ENCODE assay signal across 12 cellular contexts in the genomic region with DNA sequence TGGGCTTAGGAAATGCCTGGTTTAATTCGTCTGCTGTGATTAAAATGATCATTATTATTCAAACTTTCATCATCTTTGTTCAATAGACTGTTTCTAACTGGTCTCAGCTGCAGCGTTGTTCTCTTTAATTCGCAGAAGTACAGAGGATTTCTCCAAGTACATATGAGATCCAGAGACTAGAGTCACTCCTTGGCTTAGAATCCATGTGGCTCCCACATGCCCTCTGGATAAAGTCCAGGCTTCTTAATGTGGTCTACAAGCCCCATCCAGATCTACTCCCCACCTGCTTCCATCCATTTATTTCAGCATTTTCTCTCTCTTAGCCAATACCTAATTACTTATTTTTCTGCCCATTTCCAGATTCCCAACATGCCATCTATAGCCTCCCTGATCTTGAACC. TPM values are rescaled to one million over a fixed set of nuclear protein-coding genes. Genes with fewer than 3 reads are reported as not detected.
A peak's percentile ranks its signal among the peaks of the same experiment; 100 is the strongest.
DNase-seq lines count a peak whose midpoint lies in the region; ATAC-seq, FAIRE-seq and TF ChIP-seq lines count a peak whose summit lies in the region.
"Had no signal": no experiment of that assay in that cellular context is flagged by ENCODE, and none has a peak within 500 bp of the region (broad histone marks: within the 10 kb centered on the region; RNA-seq: fewer than 3 reads in every experiment).

No MANE protein-coding gene starts in this region.

- H3K27ac ChIP-seq in HUES48 (ENCODE audit: low read depth, low read length) (no peak overlapping the region), astrocyte (ENCODE audit: low read depth, low read length) (no peak overlapping the region)

- H3K27ac Mint-ChIP-seq in astrocyte (ENCODE audit: unreplicated experiment) (no peak overlapping the region), naive B cell (peak overlapping the region; percentile 90 to 99 (median 94))

- peaks cover 7% of the 10 kb centered on the region for H4K20me1 ChIP-seq in astrocyte (ENCODE audit: insufficient read depth, low read length)

- H3K9ac ChIP-seq in HUES48 (ENCODE audit: low read depth, low read length) (no peak overlapping the region), astrocyte (ENCODE audit: low read length) (no peak overlapping the region)

- peaks cover 33% of the 10 kb centered on the region for H3K79me2 ChIP-seq in astrocyte (ENCODE audit: insufficient read depth, low read length)

- no peaks in the 10 kb centered on the region for H3K27me3 Mint-ChIP-seq in astrocyte (ENCODE audit: low read depth, unreplicated experiment)
- no peaks in the 10 kb centered on the region for H3K27me3 Mint-ChIP-seq in naive B cell

- TF ChIP-seq CTCF in AG10803 (conservative IDR thresholded peaks at IDR 0.05; ENCODE audit: low read length) (no peak), astrocyte (IDR thresholded peaks at IDR 0.05; ENCODE audit: insufficient read depth, low read depth, low read length) (no peak)

- H3K4me2 ChIP-seq in astrocyte (ENCODE audit: low read length) = peak overlapping the region; percentile 82

- no peak for ATAC-seq in naive B cell (ENCODE audit: low read depth in 2 of 2)

- H3K4me1 Mint-ChIP-seq in astrocyte (ENCODE audit: low read depth, unreplicated experiment) (peaks cover 3% of the 10 kb centered on the region), naive B cell (peaks cover 32 to 42% (median 36%) of the 10 kb centered on the region in 3 donors)

- H3K36me3 Mint-ChIP-seq in astrocyte (ENCODE audit: low read depth, unreplicated experiment) (peaks cover 2% of the 10 kb centered on the region), naive B cell (peaks cover 16 to 19% of the 10 kb centered on the region in 2 donors)

- H3K4me3 Mint-ChIP-seq in astrocyte (ENCODE audit: unreplicated experiment) (peak overlapping the region; percentile 81), naive B cell (peak overlapping the region in 7 of 8 donors; percentile 73 to 97 (median 85))

- H3K27me3 ChIP-seq in HUES48 (ENCODE audit: control insufficient read depth, insufficient read depth, low read length) (no peaks in the 10 kb centered on the region), astrocyte (ENCODE audit: insufficient read depth, low read length) (peaks cover 3% of the 10 kb centered on the region)
- H3K27me3 ChIP-seq: MG63 had no signal

- H3K36me3 ChIP-seq in HUES48 (ENCODE audit: control insufficient read depth, insufficient read depth, low read length) = peaks cover 25% of the 10 kb centered on the region
- H3K36me3 ChIP-seq in astrocyte (ENCODE audit: insufficient read depth, low read length) = peaks cover 13% of the 10 kb centered on the region

- no peaks in the 10 kb centered on the region for H3K9me3 Mint-ChIP-seq in astrocyte (ENCODE audit: unreplicated experiment)
- no peaks in the 10 kb centered on the region for H3K9me3 Mint-ChIP-seq in naive B cell

- peak; percentile 60 for DNase-seq in AG10803 (ENCODE audit: low read depth)
- DNase-seq in astrocyte (ENCODE audit: low read depth) = peak; percentile 12
- DNase-seq in naive B cell = no peak
- DNase-seq in NCI-H2029 treated with DMSO at 0.1 percent for 48 hours (lab: John Stamatoyannopoulos, UW) = no peak
- no peak for DNase-seq in NCI-H748 treated with DMSO at 0.1 percent for 48 hours (lab: John Stamatoyannopoulos, UW)
- no peak for DNase-seq in NCI-H345 (lab: John Stamatoyannopoulos, UW)
- no peak for DNase-seq in Kasumi-1 (lab: John Stamatoyannopoulos, UW)
- DNase-seq: activated effector memory CD4-positive, alpha-beta T cell treated with anti-CD3 and anti-CD28 coated beads, Interleukin-2, amount 50 U/mL, for 16 hours; DMS153; MG63; SHP77 treated with DMSO at 0.1 percent for 48 hours had no signal

- H3K4me3 ChIP-seq in AG10803 (ENCODE audit: low read length) = no peak overlapping the region; the same call in 1 of the 2 replicates
- H3K4me3 ChIP-seq in HUES48 (ENCODE audit: low read depth, low read length) = peak overlapping the region; percentile 66
- H3K4me3 ChIP-seq in astrocyte (ENCODE audit: insufficient read depth, low read depth, low read length) = no peak overlapping the region

- H3K4me1 ChIP-seq in HUES48 (ENCODE audit: control insufficient read depth, insufficient read depth, low read length) (peaks cover 36% of the 10 kb centered on the region), astrocyte (ENCODE audit: insufficient read depth, low read length) (peaks cover 9% of the 10 kb centered on the region)

- no peak for FAIRE-seq in astrocyte (lab: Jason Lieb, UNC)

- H3K9me3 ChIP-seq in HUES48 (ENCODE audit: control insufficient read depth, insufficient read depth, low read length) = no peaks in the 10 kb centered on the region
- no peaks in the 10 kb centered on the region for H3K9me3 ChIP-seq in astrocyte (ENCODE audit: insufficient read depth, low read depth, low read length)
- H3K9me3 ChIP-seq: MG63 had no signal

- H2AFZ ChIP-seq in astrocyte (ENCODE audit: low read depth, low read length) = no peak overlapping the region

RNA-seq across cellular contexts. Expression of a gene that starts 1.1 kb away (rescaled TPM):
- 8.4 and 9.3 TPM in 2 replicates for total RNA-seq in astrocyte
- 10 to 100 TPM; 12.0 to 18.5 (median 16.3) TPM for polyA plus RNA-seq in naive B cell (ENCODE audit: low read depth in 6 of 6)

RNA-seq across cellular contexts. Expression of a gene that starts 28.6 kb away (rescaled TPM):
- total RNA-seq in astrocyte = 48.0 and 57.2 TPM in 2 replicates
- polyA plus RNA-seq in naive B cell (ENCODE audit: low read depth in 6 of 6) = 10 to 100 TPM in 5 of 6 donors, 1 to 10 TPM in 1; 8.4 to 26.7 (median 16.1) TPM

RNA-seq across cellular contexts. Expression of a gene that starts 43.6 kb away (rescaled TPM):
- total RNA-seq in astrocyte = 4.9 and 6.2 TPM in 2 replicates
- 10 to 100 TPM; 24.1 to 45.5 (median 33.5) TPM for polyA plus RNA-seq in naive B cell (ENCODE audit: low read depth in 6 of 6)

RNA-seq across cellular contexts. Expression of a gene that starts 43.7 kb away (rescaled TPM):
- total RNA-seq in astrocyte = 1.6 and 1.7 TPM in 2 replicates
- 1 to 10 TPM; 1.1 to 3.9 (median 2.4) TPM for polyA plus RNA-seq in naive B cell (ENCODE audit: low read depth in 6 of 6)

Comparison
In these comparisons a context has a peak if more than half of its experiments do, and no peak if none do; other contexts are left out.
1. DNase-seq: peak in AG10803 (single experiment) and astrocyte (single experiment); none in naive B cell (single experiment), NCI-H2029 treated with DMSO at 0.1 percent for 48 hours (single experiment), NCI-H748 treated with DMSO at 0.1 percent for 48 hours (single experiment), NCI-H345 (single experiment) and Kasumi-1 (0 of 2).